Comparison of ENCODE assay signal across 1 cellular context in genomic region chr22:32324505-32325415, GRCh38.
TF ChIP-seq lines count a peak whose summit lies in the region.

No MANE protein-coding gene starts in this region.

TF ChIP-seq in GM23338, 12 proteins besides CTCF, POLR2A, EP300 and RAD21 (continued from another document):
- TF ChIP-seq, protein P1, sequence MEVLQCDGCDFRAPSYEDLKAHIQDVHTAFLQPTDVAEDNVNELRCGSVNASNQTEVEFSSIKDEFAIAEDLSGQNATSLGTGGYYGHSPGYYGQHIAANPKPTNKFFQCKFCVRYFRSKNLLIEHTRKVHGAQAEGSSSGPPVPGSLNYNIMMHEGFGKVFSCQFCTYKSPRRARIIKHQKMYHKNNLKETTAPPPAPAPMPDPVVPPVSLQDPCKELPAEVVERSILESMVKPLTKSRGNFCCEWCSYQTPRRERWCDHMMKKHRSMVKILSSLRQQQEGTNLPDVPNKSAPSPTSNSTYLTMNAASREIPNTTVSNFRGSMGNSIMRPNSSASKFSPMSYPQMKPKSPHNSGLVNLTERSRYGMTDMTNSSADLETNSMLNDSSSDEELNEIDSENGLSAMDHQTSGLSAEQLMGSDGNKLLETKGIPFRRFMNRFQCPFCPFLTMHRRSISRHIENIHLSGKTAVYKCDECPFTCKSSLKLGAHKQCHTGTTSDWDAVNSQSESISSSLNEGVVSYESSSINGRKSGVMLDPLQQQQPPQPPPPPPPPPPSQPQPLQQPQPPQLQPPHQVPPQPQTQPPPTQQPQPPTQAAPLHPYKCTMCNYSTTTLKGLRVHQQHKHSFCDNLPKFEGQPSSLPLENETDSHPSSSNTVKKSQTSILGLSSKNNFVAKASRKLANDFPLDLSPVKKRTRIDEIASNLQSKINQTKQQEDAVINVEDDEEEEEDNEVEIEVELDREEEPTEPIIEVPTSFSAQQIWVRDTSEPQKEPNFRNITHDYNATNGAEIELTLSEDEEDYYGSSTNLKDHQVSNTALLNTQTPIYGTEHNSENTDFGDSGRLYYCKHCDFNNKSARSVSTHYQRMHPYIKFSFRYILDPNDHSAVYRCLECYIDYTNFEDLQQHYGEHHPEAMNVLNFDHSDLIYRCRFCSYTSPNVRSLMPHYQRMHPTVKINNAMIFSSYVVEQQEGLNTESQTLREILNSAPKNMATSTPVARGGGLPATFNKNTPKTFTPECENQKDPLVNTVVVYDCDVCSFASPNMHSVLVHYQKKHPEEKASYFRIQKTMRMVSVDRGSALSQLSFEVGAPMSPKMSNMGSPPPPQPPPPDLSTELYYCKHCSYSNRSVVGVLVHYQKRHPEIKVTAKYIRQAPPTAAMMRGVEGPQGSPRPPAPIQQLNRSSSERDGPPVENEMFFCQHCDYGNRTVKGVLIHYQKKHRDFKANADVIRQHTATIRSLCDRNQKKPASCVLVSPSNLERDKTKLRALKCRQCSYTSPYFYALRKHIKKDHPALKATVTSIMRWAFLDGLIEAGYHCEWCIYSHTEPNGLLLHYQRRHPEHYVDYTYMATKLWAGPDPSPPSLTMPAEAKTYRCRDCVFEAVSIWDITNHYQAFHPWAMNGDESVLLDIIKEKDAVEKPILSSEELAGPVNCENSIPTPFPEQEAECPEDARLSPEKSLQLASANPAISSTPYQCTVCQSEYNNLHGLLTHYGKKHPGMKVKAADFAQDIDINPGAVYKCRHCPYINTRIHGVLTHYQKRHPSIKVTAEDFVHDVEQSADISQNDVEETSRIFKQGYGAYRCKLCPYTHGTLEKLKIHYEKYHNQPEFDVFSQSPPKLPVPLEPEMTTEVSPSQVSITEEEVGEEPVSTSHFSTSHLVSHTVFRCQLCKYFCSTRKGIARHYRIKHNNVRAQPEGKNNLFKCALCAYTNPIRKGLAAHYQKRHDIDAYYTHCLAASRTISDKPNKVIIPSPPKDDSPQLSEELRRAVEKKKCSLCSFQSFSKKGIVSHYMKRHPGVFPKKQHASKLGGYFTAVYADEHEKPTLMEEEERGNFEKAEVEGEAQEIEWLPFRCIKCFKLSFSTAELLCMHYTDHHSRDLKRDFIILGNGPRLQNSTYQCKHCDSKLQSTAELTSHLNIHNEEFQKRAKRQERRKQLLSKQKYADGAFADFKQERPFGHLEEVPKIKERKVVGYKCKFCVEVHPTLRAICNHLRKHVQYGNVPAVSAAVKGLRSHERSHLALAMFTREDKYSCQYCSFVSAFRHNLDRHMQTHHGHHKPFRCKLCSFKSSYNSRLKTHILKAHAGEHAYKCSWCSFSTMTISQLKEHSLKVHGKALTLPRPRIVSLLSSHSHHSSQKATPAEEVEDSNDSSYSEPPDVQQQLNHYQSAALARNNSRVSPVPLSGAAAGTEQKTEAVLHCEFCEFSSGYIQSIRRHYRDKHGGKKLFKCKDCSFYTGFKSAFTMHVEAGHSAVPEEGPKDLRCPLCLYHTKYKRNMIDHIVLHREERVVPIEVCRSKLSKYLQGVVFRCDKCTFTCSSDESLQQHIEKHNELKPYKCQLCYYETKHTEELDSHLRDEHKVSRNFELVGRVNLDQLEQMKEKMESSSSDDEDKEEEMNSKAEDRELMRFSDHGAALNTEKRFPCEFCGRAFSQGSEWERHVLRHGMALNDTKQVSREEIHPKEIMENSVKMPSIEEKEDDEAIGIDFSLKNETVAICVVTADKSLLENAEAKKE (CRISPR knock-in tag; IDR thresholded peaks at IDR 0.05) = no peak
- no peak for TF ChIP-seq REST (IDR thresholded peaks at IDR 0.05; ENCODE audit: unreplicated experiment)
- no peak for TF ChIP-seq EZH2phosphoT487 (IDR thresholded peaks at IDR 0.05; ENCODE audit: unreplicated experiment)
- TF ChIP-seq STAT1 (IDR thresholded peaks at IDR 0.05; ENCODE audit: unreplicated experiment) = no peak
- no peak for TF ChIP-seq CREB1 (CRISPR knock-in tag; IDR thresholded peaks at IDR 0.05; ENCODE audit: low read depth)
